In the genomic region with DNA sequence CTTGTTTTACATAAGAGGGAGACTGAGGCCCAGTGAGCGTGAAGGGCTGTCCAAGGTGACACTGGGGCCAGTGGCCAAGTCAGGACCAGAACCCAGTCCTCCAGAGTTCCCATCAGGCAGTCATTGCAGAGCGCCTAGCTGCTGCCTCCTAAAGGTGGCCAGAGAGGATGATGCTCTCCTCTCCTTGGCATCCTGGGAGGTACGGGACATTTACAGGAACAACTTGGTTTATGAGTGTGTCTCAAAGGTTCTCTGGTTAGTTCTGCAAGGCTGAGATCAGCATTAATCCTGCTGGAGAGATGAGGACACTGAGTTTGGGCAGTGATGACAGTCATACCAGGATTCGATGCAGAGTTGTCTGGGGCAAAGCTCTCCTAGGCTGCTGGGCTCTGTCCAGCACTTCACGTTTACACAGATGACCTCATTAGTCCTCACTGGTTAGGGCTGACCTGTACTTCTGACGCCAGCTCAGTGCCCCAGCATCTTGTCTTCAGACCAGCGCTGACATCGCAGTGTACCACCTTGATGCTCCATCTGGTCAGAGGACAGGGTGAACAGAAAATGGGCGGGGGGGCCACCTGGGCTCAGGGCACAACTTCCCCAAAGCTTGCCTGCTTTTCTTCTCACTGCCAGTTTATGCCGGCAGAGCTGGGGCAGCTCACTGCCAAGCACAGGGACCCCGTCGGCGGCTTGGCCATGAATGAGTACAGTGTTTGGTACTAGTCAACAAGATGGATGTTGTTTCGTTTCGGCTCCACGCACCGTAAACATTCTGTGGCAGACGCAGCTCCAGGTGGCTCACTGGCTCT, we compare ENCODE assay signal across 2 cellular contexts.
A peak's percentile ranks its signal among the peaks of the same experiment; 100 is the strongest.
TF ChIP-seq lines count a peak whose summit lies in the region.

No MANE protein-coding gene starts in this region.

TF ChIP-seq in K562, 482 proteins besides CTCF, POLR2A, EP300 and RAD21:
- TF ChIP-seq, protein P1, sequence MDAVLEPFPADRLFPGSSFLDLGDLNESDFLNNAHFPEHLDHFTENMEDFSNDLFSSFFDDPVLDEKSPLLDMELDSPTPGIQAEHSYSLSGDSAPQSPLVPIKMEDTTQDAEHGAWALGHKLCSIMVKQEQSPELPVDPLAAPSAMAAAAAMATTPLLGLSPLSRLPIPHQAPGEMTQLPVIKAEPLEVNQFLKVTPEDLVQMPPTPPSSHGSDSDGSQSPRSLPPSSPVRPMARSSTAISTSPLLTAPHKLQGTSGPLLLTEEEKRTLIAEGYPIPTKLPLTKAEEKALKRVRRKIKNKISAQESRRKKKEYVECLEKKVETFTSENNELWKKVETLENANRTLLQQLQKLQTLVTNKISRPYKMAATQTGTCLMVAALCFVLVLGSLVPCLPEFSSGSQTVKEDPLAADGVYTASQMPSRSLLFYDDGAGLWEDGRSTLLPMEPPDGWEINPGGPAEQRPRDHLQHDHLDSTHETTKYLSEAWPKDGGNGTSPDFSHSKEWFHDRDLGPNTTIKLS (IDR thresholded peaks at IDR 0.05; ENCODE audit: borderline replicate concordance, low read depth), result no peak
- TF ChIP-seq, protein P2, sequence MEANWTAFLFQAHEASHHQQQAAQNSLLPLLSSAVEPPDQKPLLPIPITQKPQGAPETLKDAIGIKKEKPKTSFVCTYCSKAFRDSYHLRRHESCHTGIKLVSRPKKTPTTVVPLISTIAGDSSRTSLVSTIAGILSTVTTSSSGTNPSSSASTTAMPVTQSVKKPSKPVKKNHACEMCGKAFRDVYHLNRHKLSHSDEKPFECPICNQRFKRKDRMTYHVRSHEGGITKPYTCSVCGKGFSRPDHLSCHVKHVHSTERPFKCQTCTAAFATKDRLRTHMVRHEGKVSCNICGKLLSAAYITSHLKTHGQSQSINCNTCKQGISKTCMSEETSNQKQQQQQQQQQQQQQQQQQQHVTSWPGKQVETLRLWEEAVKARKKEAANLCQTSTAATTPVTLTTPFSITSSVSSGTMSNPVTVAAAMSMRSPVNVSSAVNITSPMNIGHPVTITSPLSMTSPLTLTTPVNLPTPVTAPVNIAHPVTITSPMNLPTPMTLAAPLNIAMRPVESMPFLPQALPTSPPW (CRISPR knock-in tag; IDR thresholded peaks at IDR 0.05), result peak; percentile 31

TF ChIP-seq in HepG2, 621 proteins besides CTCF, POLR2A, EP300 and RAD21:
- TF ChIP-seq, protein P3, sequence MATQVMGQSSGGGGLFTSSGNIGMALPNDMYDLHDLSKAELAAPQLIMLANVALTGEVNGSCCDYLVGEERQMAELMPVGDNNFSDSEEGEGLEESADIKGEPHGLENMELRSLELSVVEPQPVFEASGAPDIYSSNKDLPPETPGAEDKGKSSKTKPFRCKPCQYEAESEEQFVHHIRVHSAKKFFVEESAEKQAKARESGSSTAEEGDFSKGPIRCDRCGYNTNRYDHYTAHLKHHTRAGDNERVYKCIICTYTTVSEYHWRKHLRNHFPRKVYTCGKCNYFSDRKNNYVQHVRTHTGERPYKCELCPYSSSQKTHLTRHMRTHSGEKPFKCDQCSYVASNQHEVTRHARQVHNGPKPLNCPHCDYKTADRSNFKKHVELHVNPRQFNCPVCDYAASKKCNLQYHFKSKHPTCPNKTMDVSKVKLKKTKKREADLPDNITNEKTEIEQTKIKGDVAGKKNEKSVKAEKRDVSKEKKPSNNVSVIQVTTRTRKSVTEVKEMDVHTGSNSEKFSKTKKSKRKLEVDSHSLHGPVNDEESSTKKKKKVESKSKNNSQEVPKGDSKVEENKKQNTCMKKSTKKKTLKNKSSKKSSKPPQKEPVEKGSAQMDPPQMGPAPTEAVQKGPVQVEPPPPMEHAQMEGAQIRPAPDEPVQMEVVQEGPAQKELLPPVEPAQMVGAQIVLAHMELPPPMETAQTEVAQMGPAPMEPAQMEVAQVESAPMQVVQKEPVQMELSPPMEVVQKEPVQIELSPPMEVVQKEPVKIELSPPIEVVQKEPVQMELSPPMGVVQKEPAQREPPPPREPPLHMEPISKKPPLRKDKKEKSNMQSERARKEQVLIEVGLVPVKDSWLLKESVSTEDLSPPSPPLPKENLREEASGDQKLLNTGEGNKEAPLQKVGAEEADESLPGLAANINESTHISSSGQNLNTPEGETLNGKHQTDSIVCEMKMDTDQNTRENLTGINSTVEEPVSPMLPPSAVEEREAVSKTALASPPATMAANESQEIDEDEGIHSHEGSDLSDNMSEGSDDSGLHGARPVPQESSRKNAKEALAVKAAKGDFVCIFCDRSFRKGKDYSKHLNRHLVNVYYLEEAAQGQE (IDR thresholded peaks at IDR 0.05; ENCODE audit: borderline replicate concordance in 1 of 2, low read depth in 1 of 2, low read length in 2 of 2), result peak in 1 of 2 experiments; percentile 67; a peak in 3 of 4 replicates
- no peak for TF ChIP-seq HDAC6 (IDR thresholded peaks at IDR 0.05; ENCODE audit: low read depth, low read length)
